13 cellular contexts compared by ENCODE assay signal in the genomic region with DNA sequence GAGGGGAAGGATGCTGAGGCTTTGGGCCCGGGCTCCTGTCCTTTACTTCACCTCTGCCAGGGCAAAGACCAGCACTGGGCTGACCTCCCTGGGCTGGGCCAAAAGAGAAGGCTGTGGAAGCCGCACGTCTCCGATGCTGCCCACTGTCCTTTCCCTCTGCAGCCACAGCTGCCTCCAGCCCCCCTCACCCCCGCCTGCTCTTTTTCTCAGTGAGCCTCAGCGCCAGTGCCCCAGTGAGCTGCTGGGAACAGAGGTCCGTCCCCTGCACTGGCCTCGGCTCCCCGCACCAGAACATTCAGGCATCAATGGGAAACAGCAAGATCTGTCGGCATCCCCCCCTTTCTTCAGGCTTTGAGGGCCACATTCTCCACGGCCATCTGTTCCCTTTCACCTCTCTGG.
DNase-seq lines count a peak whose midpoint lies in the region; TF ChIP-seq lines count a peak whose summit lies in the region.
"Had no signal": no experiment of that assay in that cellular context is flagged by ENCODE, and none has a peak within 500 bp of the region (broad histone marks: within the 10 kb centered on the region; RNA-seq: fewer than 3 reads in every experiment).

No MANE protein-coding gene starts in this region.

- no peaks in the 10 kb centered on the region for H3K27me3 Mint-ChIP-seq in type B pancreatic cell
- no peaks in the 10 kb centered on the region for H3K27me3 Mint-ChIP-seq in activated naive CD4-positive, alpha-beta T cell treated with anti-CD3 and anti-CD28 coated beads, Interleukin-2, amount 10 ng/mL, durations not matched to agents 7 days and 5 days

- no peak overlapping the region for H3K23ac ChIP-seq in neuronal stem cell (ENCODE audit: low read depth, low read length, poor library complexity)

- intact Hi-C loops in left ventricle myocardium inferior (cut with micrococcal nuclease) = no loop called here

- H3K4me2 ChIP-seq in neuronal stem cell (ENCODE audit: insufficient read depth, low read length, poor library complexity, severe bottlenecking) = no peak overlapping the region

- WGBS in neuronal stem cell (ENCODE audit: extremely low coverage in 2 of 2, insufficient read length in 2 of 2, insufficient replicate concordance in 1 of 2), 2 donors = no CpG with 5 or more reads among the region's 11 CpGs

- DNase-seq in left ventricle myocardium inferior = peak; percentile 24
- DNase-seq in neuronal stem cell (ENCODE audit: low spot score) = peak; percentile 73
- DNase-seq in type B pancreatic cell (ENCODE audit: extremely low spot score, unreplicated experiment) = no peak
- DNase-seq in activated naive CD4-positive, alpha-beta T cell treated with anti-CD3 and anti-CD28 coated beads, Interleukin-2, amount 10 ng/mL, durations not matched to agents 7 days and 5 days = no peak
- DNase-seq in NCI-H2107 treated with DMSO at 0.1 percent for 48 hours (lab: John Stamatoyannopoulos, UW; ENCODE audit: unreplicated experiment) = no peak
- DNase-seq in HuH-7 (ENCODE audit: low spot score) = no peak
- no peak for DNase-seq in activated effector memory CD4-positive, alpha-beta T cell treated with anti-CD3 and anti-CD28 coated beads, Interleukin-2, amount 50 U/mL, for 16 hours
- DNase-seq: brain microvascular endothelial cell, DMS53, left colon, NCI-H2171 treated with DMSO at 0.1 percent for 48 hours had no signal

- H3K4me1 Mint-ChIP-seq in type B pancreatic cell (ENCODE audit: unreplicated experiment) = peaks cover 77% of the 10 kb centered on the region
- no peaks in the 10 kb centered on the region for H3K4me1 Mint-ChIP-seq in activated naive CD4-positive, alpha-beta T cell treated with anti-CD3 and anti-CD28 coated beads, Interleukin-2, amount 10 ng/mL, durations not matched to agents 7 days and 5 days

- H3K4me3 ChIP-seq in left ventricle myocardium inferior (no peak overlapping the region), neuronal stem cell (ENCODE audit: low read length in 2 of 2) (peak overlapping the region in 1 of 2 donors; percentile 31)
- H3K4me3 ChIP-seq: GM12878 had no signal

- H3K9me3 ChIP-seq in left ventricle myocardium inferior (replicated peaks) (no peaks in the 10 kb centered on the region), neuronal stem cell (replicated peaks in 1 of 2; ENCODE audit: control insufficient read depth in 2 of 2, insufficient read depth in 1 of 2, low read depth in 1 of 2, low read length in 2 of 2) (no peaks in the 10 kb centered on the region)

- H3K36me3 ChIP-seq in left ventricle myocardium inferior (no peaks in the 10 kb centered on the region), neuronal stem cell (replicated peaks in 1 of 2; ENCODE audit: control insufficient read depth in 2 of 2, insufficient read depth in 2 of 2, low read length in 2 of 2) (no peaks in the 10 kb centered on the region)
- H3K36me3 ChIP-seq: brain microvascular endothelial cell had no signal

- H2AFZ ChIP-seq in neuronal stem cell (ENCODE audit: low read length) = peak overlapping the region; percentile 60

- no peak overlapping the region for H3K14ac ChIP-seq in neuronal stem cell (ENCODE audit: low read length)

- no peak overlapping the region for H2AK5ac ChIP-seq in neuronal stem cell (ENCODE audit: low read depth, low read length)

- H3K27ac Mint-ChIP-seq in type B pancreatic cell = peak overlapping the region; percentile 68
- H3K27ac Mint-ChIP-seq in activated naive CD4-positive, alpha-beta T cell treated with anti-CD3 and anti-CD28 coated beads, Interleukin-2, amount 10 ng/mL, durations not matched to agents 7 days and 5 days = no peak overlapping the region

- H2BK120ac ChIP-seq in neuronal stem cell (ENCODE audit: low read depth, low read length) = no peak overlapping the region

- no peaks in the 10 kb centered on the region for H3K79me1 ChIP-seq in neuronal stem cell (ENCODE audit: low read depth, low read length)

- CTCF ChIA-PET in activated naive CD4-positive, alpha-beta T cell treated with anti-CD3 and anti-CD28 coated beads, Interleukin-2, amount 10 ng/mL, durations not matched to agents 7 days and 5 days (lab: Charles Lee) = no interaction called here

- H4K8ac ChIP-seq in neuronal stem cell (ENCODE audit: low read depth, low read length) = no peak overlapping the region

- peaks cover 5% of the 10 kb centered on the region for H3K36me3 Mint-ChIP-seq in type B pancreatic cell
- no peaks in the 10 kb centered on the region for H3K36me3 Mint-ChIP-seq in activated naive CD4-positive, alpha-beta T cell treated with anti-CD3 and anti-CD28 coated beads, Interleukin-2, amount 10 ng/mL, durations not matched to agents 7 days and 5 days

- H3K9ac ChIP-seq in neuronal stem cell (ENCODE audit: low read depth, low read length, poor library complexity) = no peak overlapping the region

- H2BK15ac ChIP-seq in neuronal stem cell (ENCODE audit: low read length) = no peak overlapping the region

- H3K27me3 ChIP-seq in left ventricle myocardium inferior (ENCODE audit: low read depth) (no peaks in the 10 kb centered on the region), neuronal stem cell (ENCODE audit: control insufficient read depth in 3 of 3, insufficient read depth in 3 of 3, low read depth in 1 of 3, low read length in 3 of 3) (no peaks in the 10 kb centered on the region)
- H3K27me3 ChIP-seq: brain microvascular endothelial cell had no signal

- TF ChIP-seq CTCF in left ventricle myocardium inferior (IDR thresholded peaks at IDR 0.05; ENCODE audit: borderline replicate concordance) = no peak
- no peak for TF ChIP-seq CTCF in type B pancreatic cell (conservative IDR thresholded peaks at IDR 0.05)

- no peak overlapping the region for H2BK12ac ChIP-seq in neuronal stem cell (ENCODE audit: low read length)

- peak overlapping the region; percentile 11 for H3K27ac ChIP-seq in angular gyrus (ENCODE audit: low read depth, low read length)
- H3K27ac ChIP-seq in left ventricle myocardium inferior (replicated peaks) = peak overlapping the region; percentile 78
- H3K27ac ChIP-seq in neuronal stem cell (replicated peaks; ENCODE audit: low read length) = peak overlapping the region; percentile 98
- H3K27ac ChIP-seq: brain microvascular endothelial cell had no signal

- H3K18ac ChIP-seq in neuronal stem cell (ENCODE audit: low read length) = peak overlapping the region; percentile 84

- H4K91ac ChIP-seq in neuronal stem cell (ENCODE audit: low read depth, low read length, poor library complexity) = no peak overlapping the region

- H3K4me1 ChIP-seq in left ventricle myocardium inferior (peaks cover 73% of the 10 kb centered on the region), neuronal stem cell (ENCODE audit: control insufficient read depth in 2 of 2, insufficient read depth in 1 of 2, low read depth in 1 of 2, low read length in 2 of 2) (peaks cover 32 to 57% of the 10 kb centered on the region in 2 donors)

- peak overlapping the region; percentile 45 for H2BK5ac ChIP-seq in neuronal stem cell (ENCODE audit: low read length)

- peaks cover 10% of the 10 kb centered on the region for H3K9me3 Mint-ChIP-seq in type B pancreatic cell
- no peaks in the 10 kb centered on the region for H3K9me3 Mint-ChIP-seq in activated naive CD4-positive, alpha-beta T cell treated with anti-CD3 and anti-CD28 coated beads, Interleukin-2, amount 10 ng/mL, durations not matched to agents 7 days and 5 days

- peak overlapping the region; percentile 58 for H3K4me3 Mint-ChIP-seq in type B pancreatic cell
- H3K4me3 Mint-ChIP-seq in activated naive CD4-positive, alpha-beta T cell treated with anti-CD3 and anti-CD28 coated beads, Interleukin-2, amount 10 ng/mL, durations not matched to agents 7 days and 5 days = no peak overlapping the region

- no peak overlapping the region for H3K4ac ChIP-seq in neuronal stem cell (ENCODE audit: low read length)

Comparison
In these comparisons a context has a peak if more than half of its experiments do, and no peak if none do; other contexts are left out.
1. H3K27ac ChIP-seq: peak in every context shown above with its lines; median percentile 98 in neuronal stem cell; 78 in left ventricle myocardium inferior; 11 in angular gyrus.
2. DNase-seq: peak in left ventricle myocardium inferior (single experiment) and neuronal stem cell (single experiment); none in type B pancreatic cell (single experiment), activated naive CD4-positive, alpha-beta T cell treated with anti-CD3 and anti-CD28 coated beads, Interleukin-2, amount 10 ng/mL, durations not matched to agents 7 days and 5 days (single experiment), NCI-H2107 treated with DMSO at 0.1 percent for 48 hours (single experiment), HuH-7 (single experiment) and activated effector memory CD4-positive, alpha-beta T cell treated with anti-CD3 and anti-CD28 coated beads, Interleukin-2, amount 50 U/mL, for 16 hours (single experiment).